In the genomic region with DNA sequence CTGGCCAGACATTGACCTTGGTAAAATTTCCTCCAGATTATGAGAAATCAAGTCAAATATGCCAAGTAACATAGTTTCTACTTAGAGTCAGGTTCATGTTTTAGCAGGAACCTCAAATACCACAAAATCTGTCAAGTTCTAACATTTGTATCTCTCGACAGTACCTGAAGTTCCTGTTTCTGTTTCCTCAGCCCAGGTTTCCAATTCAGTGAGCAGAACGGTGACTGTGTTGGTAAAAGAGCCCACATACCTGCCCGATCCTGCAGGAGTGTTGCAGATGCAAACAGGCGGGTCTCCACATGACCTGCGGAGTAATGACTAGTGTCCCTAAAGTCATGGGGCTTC, we compare ENCODE assay signal across 11 cellular contexts. TPM values are rescaled to one million over a fixed set of nuclear protein-coding genes. Genes with fewer than 3 reads are reported as not detected.
DNase-seq lines count a peak whose midpoint lies in the region; ATAC-seq, FAIRE-seq and TF ChIP-seq lines count a peak whose summit lies in the region.
"Had no signal": no experiment of that assay in that cellular context is flagged by ENCODE, and none has a peak within 500 bp of the region (broad histone marks: within the 10 kb centered on the region; RNA-seq: fewer than 3 reads in every experiment).

No MANE protein-coding gene starts in this region.

- no peaks in the 10 kb centered on the region for H3K9me3 ChIP-seq in testis

- ATAC-seq in GM19468 (IDR thresholded peaks at IDR 0.05; ENCODE audit: extremely low read depth, unreplicated experiment) (peak; percentile 84), HG03159 (IDR thresholded peaks at IDR 0.05; ENCODE audit: unreplicated experiment) (peak; percentile 96), left colon (no peak)

- H3K4me1 ChIP-seq in testis, result no peaks in the 10 kb centered on the region

- TF ChIP-seq POLR2A in testis (IDR thresholded peaks at IDR 0.05), result no peak

- 80 to 83% methylated on average over 5 of the region's 5 CpGs for WGBS in testis, 2 donors

- DNase-seq in GM18507 (ENCODE audit: extremely low spot score, insufficient read length, low read depth) (no peak), NCI-H82 treated with DMSO at 0.1 percent for 48 hours (lab: John Stamatoyannopoulos, UW; ENCODE audit: unreplicated experiment) (no peak), testis (no peak), left colon (no peak), Ammon's horn (ENCODE audit: low spot score) (no peak)
- DNase-seq in central memory CD4-positive, alpha-beta T cell, result peak; percentile 52
- DNase-seq: cortex of kidney; stimulated activated CD4-positive, alpha-beta T cell treated with anti-CD3 and anti-CD28 coated beads, Interleukin-4, amount 100 ng/mL, for 1 hour had no signal

- no peak for TF ChIP-seq CTCF in testis (IDR thresholded peaks at IDR 0.05)

- no peaks in the 10 kb centered on the region for H3K36me3 ChIP-seq in testis (ENCODE audit: low read depth, missing control alignments)

- intact Hi-C loops in testis (cut with DNase I; ENCODE audit: low total_unique reads) (no loop called here), left colon (cut with DNase I, micrococcal nuclease) (no loop called here)

- H3K27me3 ChIP-seq in testis, result no peaks in the 10 kb centered on the region

- no peak overlapping the region for H3K4me3 ChIP-seq in testis

- H3K27ac ChIP-seq in testis, result no peak overlapping the region

- peak; percentile 97 for FAIRE-seq in GM18507 (lab: Jason Lieb, UNC)
- FAIRE-seq: G401.6 had no signal

RNA-seq across cellular contexts. Expression of a gene that starts 57.9 kb away (rescaled TPM):
- total RNA-seq in testis (100 to 1,000 TPM; 115 to 122 TPM), left colon (10 to 100 TPM; 39.2 to 42.0 TPM)
- 114 TPM for polyA plus RNA-seq in testis (ENCODE audit: insufficient read depth, low read depth, low replicate concordance)
